In genomic region chr12:39846304-39846703, GRCh38 we compare ENCODE assay signal across 33 cellular contexts.
A peak's percentile ranks its signal among the peaks of the same experiment; 100 is the strongest.
DNase-seq lines count a peak whose midpoint lies in the region; ATAC-seq, FAIRE-seq and TF ChIP-seq lines count a peak whose summit lies in the region.
"Had no signal": no experiment of that assay in that cellular context is flagged by ENCODE, and none has a peak within 500 bp of the region (broad histone marks: within the 10 kb centered on the region; RNA-seq: fewer than 3 reads in every experiment).

No MANE protein-coding gene starts in this region.

- no peak overlapping the region for H3K27ac Mint-ChIP-seq in HFFc6
- H3K27ac Mint-ChIP-seq: activated CD4-positive, alpha-beta T cell treated with anti-CD3 and anti-CD28 coated beads, Interleukin-2, amount 10 ng/mL, durations not matched to agents 7 days and 5 days; activated naive CD8-positive, alpha-beta T cell; CD4-positive, alpha-beta memory T cell; WTC11 had no signal

- POLR2A ChIA-PET in GM12878 (lab: Charles Lee): interaction anchor here (1.1 kb wide), 1 partner anchor 203 kb away, joined by 3 read pairs; no protein-coding TSS in a partner anchor

- no peaks in the 10 kb centered on the region for H3K4me1 Mint-ChIP-seq in HFFc6 (ENCODE audit: low read depth)
- H3K4me1 Mint-ChIP-seq: activated CD4-positive, alpha-beta T cell treated with anti-CD3 and anti-CD28 coated beads, Interleukin-2, amount 10 ng/mL, durations not matched to agents 7 days and 5 days; CD4-positive, alpha-beta memory T cell had no signal

- in situ Hi-C loops in GM12878 (cut with MboI): no loop called here

- no peak for FAIRE-seq in GM12878 (lab: Jason Lieb, UNC)
- FAIRE-seq: D721Med, endothelial cell of umbilical vein, pancreas had no signal

- intact Hi-C loops in GM12878 (cut with micrococcal nuclease; ENCODE audit: unreplicated experiment): no loop called here
- intact Hi-C loops in heart left ventricle (cut with DNase I): no loop called here

- ATAC-seq in HG03469 (IDR thresholded peaks at IDR 0.05; ENCODE audit: unreplicated experiment) (peak; percentile 40), GM12878 (peak; percentile 25; the same call in 2 of the 3 replicates), heart left ventricle (no peak)
- ATAC-seq: pancreas, WTC11 had no signal

- H3K9ac ChIP-seq in GM12878 (ENCODE audit: control insufficient read depth, insufficient read depth, low read length): no peak overlapping the region

- no TSS peak for BruUV-seq in GM12878 (replicated peaks; lab: Mats Ljungman, UMichigan)

- TF ChIP-seq EP300 in GM12878 (IDR thresholded peaks at IDR 0.05; ENCODE audit: borderline replicate concordance in 1 of 2, control insufficient read depth in 1 of 2, low read depth in 2 of 2, low read length in 2 of 2): no peak

- TF ChIP-seq POLR2A in GM12878 (IDR thresholded peaks at IDR 0.05; ENCODE audit: low read depth, low read length) (no peak), heart left ventricle (IDR thresholded peaks at IDR 0.05) (no peak)

- H3K9me3 Mint-ChIP-seq in HFFc6: peaks cover 20% of the 10 kb centered on the region
- H3K9me3 Mint-ChIP-seq: activated CD4-positive, alpha-beta T cell treated with anti-CD3 and anti-CD28 coated beads, Interleukin-2, amount 10 ng/mL, durations not matched to agents 7 days and 5 days; neural crest cell had no signal

- no peaks in the 10 kb centered on the region for H3K79me2 ChIP-seq in GM12878 (ENCODE audit: control insufficient read depth, insufficient read depth, low read length)

- H3K4me3 ChIP-seq in GM12878 (no peak overlapping the region), heart left ventricle (no peak overlapping the region)
- H3K4me3 ChIP-seq: breast epithelium, pancreas, Peyer's patch, upper lobe of left lung had no signal

- no peak overlapping the region for H3K4me2 ChIP-seq in GM12878 (ENCODE audit: control insufficient read depth, insufficient read depth)

- peak; percentile 9 for DNase-seq in CD1c-positive myeloid dendritic cell (ENCODE audit: extremely low spot score)
- peak; percentile 52 for DNase-seq in NOMO-1 treated with dmso at 0.1 percent for 144 hours (lab: John Stamatoyannopoulos, UW; ENCODE audit: unreplicated experiment)
- no peak for DNase-seq in GM12878 (ENCODE audit: low read depth, low spot score)
- DNase-seq in HFFc6: no peak
- no peak for DNase-seq in hepatic stellate cell (ENCODE audit: low spot score)
- DNase-seq in NCI-H524 treated with DMSO at 0.1 percent for 48 hours (lab: John Stamatoyannopoulos, UW): no peak
- no peak for DNase-seq in heart left ventricle
- DNase-seq: activated CD4-positive, alpha-beta T cell treated with anti-CD3 and anti-CD28 coated beads, Interleukin-2, amount 10 ng/mL, durations not matched to agents 7 days and 5 days; activated effector memory CD4-positive, alpha-beta T cell treated with Interleukin-2 at 50 U/mL for 16 hours; activated T-cell treated with anti-CD3 and anti-CD28 coated beads, Interleukin-2, amount 50 U/mL, for 1 hour; anterior cingulate cortex; CD4-positive, alpha-beta memory T cell; DND-41; GF-D8; hypothalamus; NCI-H1417; NCI-H2029 treated with DMSO at 0.1 percent for 48 hours; NCI-H526; pancreas; Peyer's patch; retina; SHP77; stimulated activated naive CD4-positive, alpha-beta T cell; T-helper 9 cell; upper lobe of left lung had no signal

- TF ChIP-seq CTCF in GM12878 (IDR thresholded peaks at IDR 0.05 in 2 of 3, conservative IDR thresholded peaks at IDR 0.05 in 1 of 3; ENCODE audit: control insufficient read depth in 2 of 3, extremely low read depth in 1 of 3, insufficient read depth in 1 of 3, low read depth in 3 of 3, low read length in 3 of 3): no peak
- TF ChIP-seq CTCF in HFFc6 (IDR thresholded peaks at IDR 0.05): no peak
- no peak for TF ChIP-seq CTCF in heart left ventricle (IDR thresholded peaks at IDR 0.05)

- H3K27me3 Mint-ChIP-seq in HFFc6 (ENCODE audit: insufficient read depth): no peaks in the 10 kb centered on the region; the same call in 1 of the 2 replicates
- H3K27me3 Mint-ChIP-seq: activated CD4-positive, alpha-beta T cell treated with anti-CD3 and anti-CD28 coated beads, Interleukin-2, amount 10 ng/mL, durations not matched to agents 7 days and 5 days; activated naive CD8-positive, alpha-beta T cell; CD4-positive, alpha-beta memory T cell; IgD-negative memory B cell had no signal

- no peaks in the 10 kb centered on the region for H3K27me3 ChIP-seq in GM12878 (replicated peaks in 1 of 2; ENCODE audit: control insufficient read depth in 2 of 2, insufficient read depth in 2 of 2, low read length in 1 of 2)
- H3K27me3 ChIP-seq in heart left ventricle: no peaks in the 10 kb centered on the region
- H3K27me3 ChIP-seq: breast epithelium, pancreas, Peyer's patch, upper lobe of left lung had no signal

- no peaks in the 10 kb centered on the region for H3K4me1 ChIP-seq in GM12878 (ENCODE audit: control insufficient read depth, insufficient read depth, low read length)
- H3K4me1 ChIP-seq in heart left ventricle: no peaks in the 10 kb centered on the region
- H3K4me1 ChIP-seq: breast epithelium, pancreas, Peyer's patch, upper lobe of left lung had no signal

- no peaks in the 10 kb centered on the region for H3K9me3 ChIP-seq in GM12878 (replicated peaks; ENCODE audit: control insufficient read depth, insufficient read depth, low read length)
- peaks cover 0 to 3% (median 0%) of the 10 kb centered on the region in 12 donors for H3K9me3 ChIP-seq in heart left ventricle
- H3K9me3 ChIP-seq: breast epithelium, pancreas, Peyer's patch, upper lobe of left lung had no signal

- no peaks in the 10 kb centered on the region for H3K36me3 Mint-ChIP-seq in HFFc6 (ENCODE audit: low read depth)
- H3K36me3 Mint-ChIP-seq: CD4-positive, alpha-beta memory T cell; IgD-negative memory B cell; WTC11 had no signal

- H3K27ac ChIP-seq in GM12878 (ENCODE audit: control insufficient read depth, insufficient read depth) (no peak overlapping the region), heart left ventricle (no peak overlapping the region)
- H3K27ac ChIP-seq: breast epithelium, pancreas, Peyer's patch, upper lobe of left lung had no signal

- H3K4me3 Mint-ChIP-seq in HFFc6: no peak overlapping the region
- H3K4me3 Mint-ChIP-seq: activated CD4-positive, alpha-beta T cell treated with anti-CD3 and anti-CD28 coated beads, Interleukin-2, amount 10 ng/mL, durations not matched to agents 7 days and 5 days; activated naive CD8-positive, alpha-beta T cell; CD4-positive, alpha-beta memory T cell; neural crest cell; WTC11 had no signal

- SMC1A ChIA-PET in GM12878 (lab: Charles Lee; ENCODE audit: uncharacterized antibody, unreplicated experiment): no interaction called here

- no peaks in the 10 kb centered on the region for H4K20me1 ChIP-seq in GM12878 (ENCODE audit: control insufficient read depth, insufficient read depth)

- H2AFZ ChIP-seq in GM12878 (ENCODE audit: control insufficient read depth, low read depth, low read length): no peak overlapping the region

- RAD21 ChIA-PET in GM12878 (lab: Charles Lee; ENCODE audit: unreplicated experiment): no interaction called here

- CTCF ChIA-PET in GM12878 (lab: Yijun Ruan, JAX): interaction anchor here (1.2 to 1.5 kb wide), 2 partner anchors 11 to 145 kb away, joined by 3 read pairs; no protein-coding TSS in a partner anchor

- TF ChIP-seq RAD21 in GM12878 (IDR thresholded peaks at IDR 0.05; ENCODE audit: insufficient read depth, low read depth, low read length): no peak

- H3K36me3 ChIP-seq in GM12878 (ENCODE audit: control insufficient read depth in 2 of 2, insufficient read depth in 2 of 2, low read length in 1 of 2) (no peaks in the 10 kb centered on the region), heart left ventricle (no peaks in the 10 kb centered on the region)
- H3K36me3 ChIP-seq: breast epithelium, pancreas, Peyer's patch, upper lobe of left lung had no signal

- WGBS in GM12878 (ENCODE audit: insufficient coverage, insufficient replicate concordance, low lambda C conversion rate, missing lambda C conversion rate): 62% methylated on average over 2 of the region's 2 CpGs
- WGBS in heart left ventricle, 4 donors: 84 to 96% (median 89%) methylated on average over 2 of the region's 2 CpGs

TF ChIP-seq in GM12878, 131 proteins besides CTCF, POLR2A, EP300 and RAD21:
- TF ChIP-seq CBFB (IDR thresholded peaks at IDR 0.05; ENCODE audit: low read depth): no peak
- no peak for TF ChIP-seq NR2F1 (conservative IDR thresholded peaks at IDR 0.05)
- TF ChIP-seq ETV6 (conservative IDR thresholded peaks at IDR 0.05 in 1 of 2, IDR thresholded peaks at IDR 0.05 in 1 of 2; ENCODE audit: borderline replicate concordance in 1 of 2, low read depth in 1 of 2): no peak
- TF ChIP-seq ESRRA (IDR thresholded peaks at IDR 0.05; ENCODE audit: low read length): no peak
- TF ChIP-seq, protein P1, sequence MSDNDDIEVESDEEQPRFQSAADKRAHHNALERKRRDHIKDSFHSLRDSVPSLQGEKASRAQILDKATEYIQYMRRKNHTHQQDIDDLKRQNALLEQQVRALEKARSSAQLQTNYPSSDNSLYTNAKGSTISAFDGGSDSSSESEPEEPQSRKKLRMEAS (IDR thresholded peaks at IDR 0.05; ENCODE audit: low read depth, low read length): no peak
- no peak for TF ChIP-seq MYB (IDR thresholded peaks at IDR 0.05; ENCODE audit: borderline replicate concordance, low read depth, low read length)
- TF ChIP-seq TARDBP (IDR thresholded peaks at IDR 0.05; ENCODE audit: borderline replicate concordance): no peak
- no peak for TF ChIP-seq LARP7 (IDR thresholded peaks at IDR 0.05)
- TF ChIP-seq RCOR1 (conservative IDR thresholded peaks at IDR 0.05; ENCODE audit: low read depth, low read length): no peak
- TF ChIP-seq IKZF2 (IDR thresholded peaks at IDR 0.05): no peak
- no peak for TF ChIP-seq CBX3 (IDR thresholded peaks at IDR 0.05; ENCODE audit: borderline replicate concordance, low read depth)
- no peak for TF ChIP-seq CHD4 (IDR thresholded peaks at IDR 0.05)

Comparison
In these comparisons a context has a peak if more than half of its experiments do, and no peak if none do; other contexts are left out.
1. DNase-seq: peak in CD1c-positive myeloid dendritic cell (single experiment) and NOMO-1 treated with dmso at 0.1 percent for 144 hours (single experiment); none in GM12878 (single experiment), HFFc6 (single experiment), hepatic stellate cell (single experiment), NCI-H524 treated with DMSO at 0.1 percent for 48 hours (single experiment) and heart left ventricle (0 of 5).
2. ATAC-seq: peak in HG03469 (single experiment) and GM12878 (single experiment); none in heart left ventricle (0 of 4).